16 cellular contexts compared by ENCODE assay signal in the genomic region with DNA sequence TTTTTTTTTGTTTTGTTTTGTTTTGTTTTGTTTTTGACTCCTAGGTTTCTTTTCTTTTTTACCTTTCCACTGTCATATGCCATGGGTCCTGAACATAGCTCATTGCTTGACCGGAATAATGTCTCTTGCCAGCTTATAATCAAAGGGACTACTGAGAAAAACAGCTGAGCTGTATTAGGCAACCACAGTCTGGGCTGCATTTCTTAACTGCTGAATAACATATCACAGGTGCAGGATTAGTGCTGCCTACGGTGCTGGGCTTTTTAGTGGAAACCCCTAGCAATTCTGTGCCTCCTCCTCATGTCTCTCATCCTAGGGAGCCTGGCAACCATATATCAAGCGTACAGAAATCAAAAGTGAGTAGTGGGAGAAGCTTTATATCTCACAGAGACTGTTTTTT.
DNase-seq lines count a peak whose midpoint lies in the region; ATAC-seq and TF ChIP-seq lines count a peak whose summit lies in the region.
"Had no signal": no experiment of that assay in that cellular context is flagged by ENCODE, and none has a peak within 500 bp of the region (broad histone marks: within the 10 kb centered on the region; RNA-seq: fewer than 3 reads in every experiment).

No MANE protein-coding gene starts in this region.

- peak; percentile 89 for ATAC-seq in DND-41 (ENCODE audit: insufficient read depth, low read depth)
- no peak for ATAC-seq in GM18870 (IDR thresholded peaks at IDR 0.05; ENCODE audit: unreplicated experiment)
- ATAC-seq in HG03521 (IDR thresholded peaks at IDR 0.05; ENCODE audit: unreplicated experiment), result no peak
- ATAC-seq in HG03432 (IDR thresholded peaks at IDR 0.05; ENCODE audit: unreplicated experiment), result no peak
- ATAC-seq: activated CD4-positive, CD25-positive, alpha-beta regulatory T cell treated with anti-CD3 and anti-CD28 coated beads, Interleukin-2, amount 50 U/mL, for 24 hours; right cardiac atrium had no signal

- no peaks in the 10 kb centered on the region for H3K9me2 ChIP-seq in MM.1S (replicated peaks; ENCODE audit: insufficient read depth, low read length)

- H3K27ac ChIP-seq in DND-41 (ENCODE audit: low read length) (peak overlapping the region; percentile 94), MM.1S (ENCODE audit: low read length) (peak overlapping the region; percentile 11; the same call in 1 of the 2 replicates)
- H3K27ac ChIP-seq: HL-60 had no signal

- peaks cover 94% of the 10 kb centered on the region for H3K79me2 ChIP-seq in DND-41 (ENCODE audit: insufficient read depth, low read length)
- no peaks in the 10 kb centered on the region for H3K79me2 ChIP-seq in MM.1S (ENCODE audit: low read length)

- H2AFZ ChIP-seq in DND-41 (ENCODE audit: low read depth, low read length) (0 out of 2 replicates have a peak overlapping the region, but pooled peaks have one; percentile 10), MM.1S (ENCODE audit: low read length) (no peak overlapping the region)

- H3K36me3 ChIP-seq in DND-41 (ENCODE audit: insufficient read depth, low read length) (no peaks in the 10 kb centered on the region), MM.1S (replicated peaks; ENCODE audit: insufficient read depth, low read length) (no peaks in the 10 kb centered on the region)

- DNase-seq in DND-41 (peak; percentile 88), MM.1S (peak; percentile 60), choroid plexus epithelial cell (ENCODE audit: low read depth) (peak; percentile 72), renal cortical epithelial cell (ENCODE audit: low read depth) (peak; percentile 38)
- DNase-seq: activated effector memory CD4-positive, alpha-beta T cell treated with anti-CD3 and anti-CD28 coated beads, Interleukin-2, amount 50 U/mL, for 16 hours; erythroblast; Karpas-422; NCI-H146; NCI-H226; right cardiac atrium; SHP77 had no signal

- H3K9ac ChIP-seq in DND-41 (ENCODE audit: low read depth, low read length) (peak overlapping the region; percentile 67), MM.1S (ENCODE audit: low read length) (no peak overlapping the region)

- H3K9me3 ChIP-seq in DND-41 (ENCODE audit: insufficient read depth, low read length, severe bottlenecking), result no peaks in the 10 kb centered on the region
- no peaks in the 10 kb centered on the region for H3K9me3 ChIP-seq in MM.1S (replicated peaks; ENCODE audit: insufficient read depth, low read length)

- TF ChIP-seq CTCF in DND-41 (IDR thresholded peaks at IDR 0.05; ENCODE audit: borderline replicate concordance, extremely low read depth, low read length, poor library complexity, severe bottlenecking) (no peak), MM.1S (IDR thresholded peaks at IDR 0.05; ENCODE audit: low read length) (no peak), choroid plexus epithelial cell (conservative IDR thresholded peaks at IDR 0.05; ENCODE audit: low read depth, low read length) (no peak)

- H3K4me3 ChIP-seq in DND-41 (ENCODE audit: low read depth in 1 of 2, low read length in 2 of 2) (peak overlapping the region; percentile 51 to 56; a peak in 3 of 4 replicates), MM.1S (ENCODE audit: low read length) (no peak overlapping the region), choroid plexus epithelial cell (ENCODE audit: low read depth, low read length) (no peak overlapping the region)

- H3K4me2 ChIP-seq in DND-41 (ENCODE audit: insufficient read depth, low read length), result peak overlapping the region; percentile 63
- H3K4me2 ChIP-seq in MM.1S (ENCODE audit: low read depth, low read length), result no peak overlapping the region

- H4K20me1 ChIP-seq in DND-41 (ENCODE audit: insufficient read depth, low read length) (no peaks in the 10 kb centered on the region), MM.1S (ENCODE audit: insufficient read depth, low read length) (no peaks in the 10 kb centered on the region)

- H3K4me1 ChIP-seq in DND-41 (ENCODE audit: insufficient read depth, low read length), result peaks cover 89% of the 10 kb centered on the region
- no peaks in the 10 kb centered on the region for H3K4me1 ChIP-seq in MM.1S (ENCODE audit: low read length)

- H3K27me3 ChIP-seq in DND-41 (ENCODE audit: insufficient read depth, low read length, poor library complexity), result no peaks in the 10 kb centered on the region
- no peaks in the 10 kb centered on the region for H3K27me3 ChIP-seq in MM.1S (replicated peaks; ENCODE audit: insufficient read depth, low read length)

- H3F3A ChIP-seq in MM.1S (ENCODE audit: insufficient read depth, low read length), result no peaks in the 10 kb centered on the region

Comparison
In these comparisons a context has a peak if more than half of its experiments do, and no peak if none do; other contexts are left out.
1. DNase-seq: peak in every context shown above with its lines; median percentile 88 in DND-41; 72 in choroid plexus epithelial cell; 60 in MM.1S; 38 in renal cortical epithelial cell.
2. H3K4me3 ChIP-seq: peak in DND-41 (2 of 2); none in MM.1S (single experiment) and choroid plexus epithelial cell (single experiment).